ENCODE assay signal across 12 cellular contexts in genomic region chr6:53322188-53323029, GRCh38. TPM values are rescaled to one million over a fixed set of nuclear protein-coding genes. Genes with fewer than 3 reads are reported as not detected.
DNase-seq lines count a peak whose midpoint lies in the region; ATAC-seq and TF ChIP-seq lines count a peak whose summit lies in the region.
"Had no signal": no experiment of that assay in that cellular context is flagged by ENCODE, and none has a peak within 500 bp of the region (broad histone marks: within the 10 kb centered on the region; RNA-seq: fewer than 3 reads in every experiment).

No MANE protein-coding gene starts in this region.

- DNase-seq in AG04450 (ENCODE audit: low read depth, low spot score): no peak
- DNase-seq in HFFc6: peak; percentile 9
- peak; percentile 87 for DNase-seq in amniotic epithelial cell (ENCODE audit: low read depth)
- no peak for DNase-seq in memory B cell (ENCODE audit: low spot score in 2 of 2)
- DNase-seq in OCI-M2 (lab: John Stamatoyannopoulos, UW; ENCODE audit: unreplicated experiment): no peak
- DNase-seq in germinal center (ENCODE audit: low spot score): no peak
- DNase-seq: activated effector memory CD4-positive, alpha-beta T cell treated with Interleukin-2 at 50 U/mL for 16 hours; MM.1S; mucosa of descending colon had no signal

- TF ChIP-seq CTCF in AG04450 (IDR thresholded peaks at IDR 0.05; ENCODE audit: low read depth, low read length): no peak
- TF ChIP-seq CTCF in HFFc6 (IDR thresholded peaks at IDR 0.05): no peak

- H3K36me3 Mint-ChIP-seq in HFFc6 (ENCODE audit: low read depth) (no peaks in the 10 kb centered on the region), memory B cell (peaks cover 19% of the 10 kb centered on the region)

- H3K4me1 Mint-ChIP-seq in HFFc6 (ENCODE audit: low read depth): peaks cover 66% of the 10 kb centered on the region
- H3K4me1 Mint-ChIP-seq in memory B cell: peaks cover 62% of the 10 kb centered on the region

- H3K27me3 ChIP-seq in AG04450 (ENCODE audit: control insufficient read depth, insufficient read depth, low read length): no peaks in the 10 kb centered on the region
- H3K27me3 ChIP-seq: SJCRH30 had no signal

- H3K27ac ChIP-seq in AG04450 (ENCODE audit: low read depth, low read length): peak overlapping the region; percentile 40
- H3K27ac ChIP-seq: SJCRH30 had no signal

- H3K9me3 Mint-ChIP-seq in HFFc6: no peaks in the 10 kb centered on the region
- H3K9me3 Mint-ChIP-seq in memory B cell: no peaks in the 10 kb centered on the region

- H3K27ac Mint-ChIP-seq in HFFc6 (peak overlapping the region; percentile 72), memory B cell (peak overlapping the region; percentile 73)

- POLR2A ChIA-PET in AG04450 (lab: Yijun Ruan, JAX): interaction anchor here (0.5 to 1.6 kb wide), 5 partner anchors 14 to 488 kb away, joined by 3 to 5 read pairs (median 4); no protein-coding TSS in a partner anchor

- peak overlapping the region; percentile 47 for H3K4me3 Mint-ChIP-seq in HFFc6
- H3K4me3 Mint-ChIP-seq in memory B cell: peak overlapping the region; percentile 49

- no peak overlapping the region for H3K4me3 ChIP-seq in AG04450 (ENCODE audit: low read depth, low read length)
- H3K4me3 ChIP-seq: mucosa of descending colon, SJCRH30 had no signal

- CTCF ChIA-PET in AG04450 (lab: Charles Lee): interaction anchor here (1.3 to 1.4 kb wide), 2 partner anchors 115 to 406 kb away, joined by 3 read pairs; no protein-coding TSS in a partner anchor

- H3K27me3 Mint-ChIP-seq in HFFc6 (ENCODE audit: insufficient read depth): peaks cover 2% of the 10 kb centered on the region; the same call in 1 of the 2 replicates
- H3K27me3 Mint-ChIP-seq in memory B cell: no peaks in the 10 kb centered on the region

- ATAC-seq in memory B cell (ENCODE audit: low read depth) (no peak), GM19455 (IDR thresholded peaks at IDR 0.05; ENCODE audit: unreplicated experiment) (no peak), HG02973 (IDR thresholded peaks at IDR 0.05; ENCODE audit: unreplicated experiment) (no peak)
- ATAC-seq: mucosa of descending colon had no signal

- no peaks in the 10 kb centered on the region for H3K9me3 ChIP-seq in AG04450 (ENCODE audit: control insufficient read depth, insufficient read depth, low read length)
- H3K9me3 ChIP-seq: mucosa of descending colon, SJCRH30 had no signal

RNA-seq across cellular contexts. Expression of gene ELOVL5, which starts 26.3 kb away (rescaled TPM):
- 68.3 and 81.6 TPM in 2 replicates for polyA plus RNA-seq in AG04450 (2011; rRNA removed)
- 90.7 and 107 TPM in 2 replicates for polyA minus RNA-seq in AG04450 (2011; rRNA and poly(A)+ RNA removed)
- 100 to 1,000 TPM in 2 of 6 experiments, 10 to 100 TPM in 4; 82.0 to 104 (median 89.1) TPM for total RNA-seq in HFFc6 (2021; fragmentation: NEBNext Ultra II Directional; extraction: Animal tissue kit (Norgen Biotek cat#: 25700))

Comparison
In these comparisons a context has a peak if more than half of its experiments do, and no peak if none do; other contexts are left out.
1. DNase-seq: peak in HFFc6 (single experiment) and amniotic epithelial cell (single experiment); none in AG04450 (single experiment), memory B cell (0 of 2), OCI-M2 (single experiment) and germinal center (single experiment).